ENCODE assay signal across 13 cellular contexts in the genomic region with DNA sequence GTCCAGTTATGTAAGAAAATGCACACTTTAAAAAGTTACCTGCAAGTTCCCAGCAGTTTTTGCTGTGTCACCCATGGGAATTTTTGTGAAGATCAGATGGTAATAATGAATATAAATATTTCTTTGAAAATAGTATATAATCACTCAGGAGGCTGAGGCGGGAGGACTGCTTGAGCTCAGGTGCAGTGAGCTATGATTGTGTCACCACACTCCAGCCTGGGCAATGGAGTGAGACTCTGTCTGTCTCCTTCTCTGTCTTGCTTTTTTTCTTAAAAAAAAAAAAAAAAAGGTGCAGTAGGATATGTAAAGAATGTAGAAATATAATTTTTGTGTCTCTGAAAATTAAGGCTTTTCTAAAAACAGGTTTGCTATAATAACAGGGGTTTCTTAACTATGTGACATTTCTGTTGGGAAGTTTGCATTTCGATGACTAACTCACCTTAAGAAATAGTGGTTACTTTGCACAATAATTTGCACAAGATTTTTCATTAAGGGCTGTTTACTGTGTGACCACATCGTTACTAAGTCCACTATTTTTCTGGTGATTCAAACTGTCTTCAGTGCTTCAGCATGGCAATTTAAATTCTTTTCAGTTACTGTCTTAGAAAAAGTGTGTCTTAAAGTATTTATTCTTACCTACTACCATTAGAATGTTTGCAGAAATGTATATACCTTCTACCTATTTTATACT. TPM values are rescaled to one million over a fixed set of nuclear protein-coding genes. Genes with fewer than 3 reads are reported as not detected.
DNase-seq lines count a peak whose midpoint lies in the region; ATAC-seq and TF ChIP-seq lines count a peak whose summit lies in the region.
"Had no signal": no experiment of that assay in that cellular context is flagged by ENCODE, and none has a peak within 500 bp of the region (broad histone marks: within the 10 kb centered on the region; RNA-seq: fewer than 3 reads in every experiment).

No MANE protein-coding gene starts in this region.

- peaks cover 49 to 59% of the 10 kb centered on the region in 2 donors for H3K36me3 Mint-ChIP-seq in stimulated activated naive B cell treated with anti-CD40 and anti-IgM and Interleukin-4, amounts not matched to agents 10 μg/mL and 1 μg/mL and 100 μg/mL, for 72 hours

- H3K4me2 ChIP-seq in GM23248 (ENCODE audit: unreplicated experiment) (peak overlapping the region; percentile 56), smooth muscle cell (no peak overlapping the region)

- in situ Hi-C loops in GM23248 (cut with MboI): no loop called here

- H2AFZ ChIP-seq in GM23248 (no peak overlapping the region), smooth muscle cell (ENCODE audit: low read depth) (no peak overlapping the region)

- no peaks in the 10 kb centered on the region for H3K27me3 Mint-ChIP-seq in stimulated activated naive B cell treated with anti-CD40 and anti-IgM and Interleukin-4, amounts not matched to agents 10 μg/mL and 1 μg/mL and 100 μg/mL, for 72 hours

- H3F3A ChIP-seq in GM23248 (ENCODE audit: insufficient read depth) (peaks cover 36% of the 10 kb centered on the region), smooth muscle cell (ENCODE audit: low read depth) (no peaks in the 10 kb centered on the region)

- H3K36me3 ChIP-seq in GM23248 (ENCODE audit: low read depth) (peaks cover 19% of the 10 kb centered on the region), smooth muscle cell (ENCODE audit: low read depth) (peaks cover 3% of the 10 kb centered on the region), MG63 (peaks cover 38% of the 10 kb centered on the region)

- H3K4me3 ChIP-seq in GM23248 (no peak overlapping the region), fibroblast of pulmonary artery (replicated peaks; ENCODE audit: low read depth, low read length) (no peak overlapping the region), smooth muscle cell (no peak overlapping the region), MG63 (no peak overlapping the region)
- H3K4me3 ChIP-seq: ascending aorta had no signal

- TF ChIP-seq CTCF in fibroblast of pulmonary artery (IDR thresholded peaks at IDR 0.05; ENCODE audit: low read length, missing control alignments) (no peak), smooth muscle cell (IDR thresholded peaks at IDR 0.05; ENCODE audit: borderline replicate concordance, insufficient read depth, poor library complexity, severe bottlenecking) (no peak)

- no peak overlapping the region for H3K27ac Mint-ChIP-seq in stimulated activated naive B cell treated with anti-CD40 and anti-IgM and Interleukin-4, amounts not matched to agents 10 μg/mL and 1 μg/mL and 100 μg/mL, for 72 hours
- H3K27ac Mint-ChIP-seq: nephron had no signal

- H3K9me3 Mint-ChIP-seq in stimulated activated naive B cell treated with anti-CD40 and anti-IgM and Interleukin-4, amounts not matched to agents 10 μg/mL and 1 μg/mL and 100 μg/mL, for 72 hours: peaks cover 0 to 3% of the 10 kb centered on the region in 2 donors

- H4K20me1 ChIP-seq in GM23248 (ENCODE audit: insufficient read depth) (no peaks in the 10 kb centered on the region), smooth muscle cell (ENCODE audit: low read depth) (peaks cover 34% of the 10 kb centered on the region)

- no peaks in the 10 kb centered on the region for H3K9me2 ChIP-seq in GM23248 (ENCODE audit: insufficient read depth)

- no peak overlapping the region for H3K4me3 Mint-ChIP-seq in stimulated activated naive B cell treated with anti-CD40 and anti-IgM and Interleukin-4, amounts not matched to agents 10 μg/mL and 1 μg/mL and 100 μg/mL, for 72 hours
- H3K4me3 Mint-ChIP-seq: nephron had no signal

- no peak for ATAC-seq in stimulated activated naive B cell treated with anti-CD40 and anti-IgM and Interleukin-4, amounts not matched to agents 10 μg/mL and 1 μg/mL and 100 μg/mL, for 72 hours (replicated peaks)

- no peaks in the 10 kb centered on the region for H3K9me3 ChIP-seq in GM23248 (ENCODE audit: low read depth)
- H3K9me3 ChIP-seq in smooth muscle cell (replicated peaks; ENCODE audit: low read depth): no peaks in the 10 kb centered on the region
- no peaks in the 10 kb centered on the region for H3K9me3 ChIP-seq in MG63
- H3K9me3 ChIP-seq: ascending aorta had no signal

- DNase-seq in GM23248 (peak; percentile 92), RKO (ENCODE audit: low spot score) (peak; percentile 34), fibroblast of pulmonary artery (ENCODE audit: low read depth) (peak; percentile 76), smooth muscle cell (lab: John Stamatoyannopoulos, UW; ENCODE audit: unreplicated experiment) (no peak), DMS 273 (lab: John Stamatoyannopoulos, UW; ENCODE audit: unreplicated experiment) (no peak), NCI-H1105 treated with DMSO at 0.1 percent for 48 hours (lab: John Stamatoyannopoulos, UW) (no peak), MG63 (no peak)
- DNase-seq in stimulated activated naive B cell treated with anti-CD40 and anti-IgM and Interleukin-4, amounts not matched to agents 10 μg/mL and 1 μg/mL and 100 μg/mL, for 72 hours: no peak
- DNase-seq: activated T-cell treated with anti-CD3 and anti-CD28 coated beads for 4 hours, DMS53, NCI-H2029 had no signal

- peaks cover 0 to 7% of the 10 kb centered on the region in 2 donors for H3K4me1 Mint-ChIP-seq in stimulated activated naive B cell treated with anti-CD40 and anti-IgM and Interleukin-4, amounts not matched to agents 10 μg/mL and 1 μg/mL and 100 μg/mL, for 72 hours
- H3K4me1 Mint-ChIP-seq: nephron had no signal

- WGBS in GM23248 (ENCODE audit: low coverage in 1 of 2, low lambda C conversion rate in 2 of 2, missing lambda C conversion rate in 2 of 2), 2 experiments: 30% methylated on average over 3 of the region's 3 CpGs
- 68% methylated on average over 3 of the region's 3 CpGs for whole genome bisulfite sequencing in smooth muscle cell (ENCODE audit: low lambda C conversion rate)

- H3K27ac ChIP-seq in GM23248: peak overlapping the region; percentile 69
- peak overlapping the region; percentile 72 for H3K27ac ChIP-seq in smooth muscle cell (ENCODE audit: low read depth)
- H3K27ac ChIP-seq: ascending aorta had no signal

- no peaks in the 10 kb centered on the region for H3K27me3 ChIP-seq in GM23248 (replicated peaks; ENCODE audit: insufficient read depth)
- H3K27me3 ChIP-seq in smooth muscle cell (ENCODE audit: low read depth): no peaks in the 10 kb centered on the region
- H3K27me3 ChIP-seq in MG63: no peaks in the 10 kb centered on the region
- H3K27me3 ChIP-seq: ascending aorta had no signal

- peak overlapping the region; percentile 33 for H3K9ac ChIP-seq in GM23248
- H3K9ac ChIP-seq in smooth muscle cell (ENCODE audit: low read depth): no peak overlapping the region

- peaks cover 68% of the 10 kb centered on the region for H3K79me2 ChIP-seq in GM23248 (ENCODE audit: insufficient read depth)
- H3K79me2 ChIP-seq in smooth muscle cell (ENCODE audit: low read depth): peaks cover 3% of the 10 kb centered on the region

- H3K4me1 ChIP-seq in GM23248 (ENCODE audit: insufficient read depth) (peaks cover 32% of the 10 kb centered on the region), smooth muscle cell (ENCODE audit: low read depth) (no peaks in the 10 kb centered on the region)
- H3K4me1 ChIP-seq: ascending aorta had no signal

RNA-seq across cellular contexts. Expression of a gene that starts 37.3 kb away (rescaled TPM):
- total RNA-seq in GM23248 (2014; rRNA removed; shearing (Covaris generic)): 42.1 and 42.4 TPM in 2 replicates
- polyA plus RNA-seq in GM23248 (2016; fragmentation: Nextera tagmentation; extraction: Ambion mirVana) (39.1 and 39.5 TPM in 2 replicates), smooth muscle cell (15.2 and 15.7 TPM in 2 replicates)
- total RNA-seq in smooth muscle cell: 47.8 and 50.9 TPM in 2 replicates
- total RNA-seq in MG63 (2014; rRNA removed; shearing (Covaris generic); ENCODE audit: low replicate concordance): 22.5 and 40.5 TPM in 2 replicates

Comparison
In these comparisons a context has a peak if more than half of its experiments do, and no peak if none do; other contexts are left out.
1. DNase-seq: peak in GM23248 (single experiment), RKO (single experiment) and fibroblast of pulmonary artery (single experiment); none in smooth muscle cell (single experiment), stimulated activated naive B cell treated with anti-CD40 and anti-IgM and Interleukin-4, amounts not matched to agents 10 μg/mL and 1 μg/mL and 100 μg/mL, for 72 hours (single experiment), DMS 273 (single experiment), NCI-H1105 treated with DMSO at 0.1 percent for 48 hours (single experiment) and MG63 (single experiment).